Comparison of ENCODE assay signal across 16 cellular contexts in genomic region chr3:12384451-12385233, GRCh38.
"Had no signal": no experiment of that assay in that cellular context is flagged by ENCODE, and none has a peak within 500 bp of the region (broad histone marks: within the 10 kb centered on the region; RNA-seq: fewer than 3 reads in every experiment).

No MANE protein-coding gene starts in this region.

- H3K27ac Mint-ChIP-seq: activated T-cell treated with anti-CD3 and anti-CD28 coated beads, Interleukin-2, amount 50 U/mL, for 72 hours; memory B cell; naive thymus-derived CD8-positive, alpha-beta T cell; stimulated activated naive B cell treated with anti-CD40 and anti-IgM and Interleukin-4, amounts not matched to agents 10 μg/mL and 1 μg/mL and 100 μg/mL, for 72 hours had no signal

- DNase-seq: activated CD4-positive, alpha-beta T cell treated with anti-CD3 and anti-CD28 coated beads, Interleukin-2, amount 50 U/mL, for 1 hour; activated T-cell treated with anti-CD3 and anti-CD28 coated beads, Interleukin-2, amount 50 U/mL, for 72 hours; hippocampal formation; left ventricle myocardium inferior; naive thymus-derived CD8-positive, alpha-beta T cell; pancreas; spleen; stimulated activated CD4-positive, alpha-beta T cell treated with anti-CD3 and anti-CD28 coated beads, Interleukin-2, amount 100 ng/mL, for 24 hours; stimulated activated naive B cell treated with anti-CD40 and anti-IgM and Interleukin-4, amounts not matched to agents 10 μg/mL and 1 μg/mL and 100 μg/mL, for 72 hours; trophoblast cell had no signal

- H3K9me3 Mint-ChIP-seq: memory B cell had no signal

- ATAC-seq: esophagus mucosa; naive thymus-derived CD8-positive, alpha-beta T cell; pancreas; sciatic nerve; stimulated activated naive B cell treated with anti-CD40 and anti-IgM and Interleukin-4, amounts not matched to agents 10 μg/mL and 1 μg/mL and 100 μg/mL, for 72 hours had no signal

- H3K4me1 ChIP-seq: pancreas had no signal

- H3K4me3 ChIP-seq: cardiac muscle cell, left ventricle myocardium inferior, pancreas, SK-N-MC, spleen had no signal

- H3K36me3 ChIP-seq: cardiac muscle cell, pancreas had no signal

- H3K27me3 ChIP-seq: spleen had no signal

- H3K4me3 Mint-ChIP-seq: activated T-cell treated with anti-CD3 and anti-CD28 coated beads, Interleukin-2, amount 50 U/mL, for 72 hours; memory B cell; naive thymus-derived CD8-positive, alpha-beta T cell; stimulated activated naive B cell treated with anti-CD40 and anti-IgM and Interleukin-4, amounts not matched to agents 10 μg/mL and 1 μg/mL and 100 μg/mL, for 72 hours had no signal

- H3K9me3 ChIP-seq: left ventricle myocardium inferior, pancreas had no signal

- H3K27ac ChIP-seq: cardiac muscle cell, left ventricle myocardium inferior, pancreas, SK-N-MC, spleen, VCaP had no signal

- H3K36me3 Mint-ChIP-seq: memory B cell had no signal
